ENCODE assay signal across 16 cellular contexts in the genomic region with DNA sequence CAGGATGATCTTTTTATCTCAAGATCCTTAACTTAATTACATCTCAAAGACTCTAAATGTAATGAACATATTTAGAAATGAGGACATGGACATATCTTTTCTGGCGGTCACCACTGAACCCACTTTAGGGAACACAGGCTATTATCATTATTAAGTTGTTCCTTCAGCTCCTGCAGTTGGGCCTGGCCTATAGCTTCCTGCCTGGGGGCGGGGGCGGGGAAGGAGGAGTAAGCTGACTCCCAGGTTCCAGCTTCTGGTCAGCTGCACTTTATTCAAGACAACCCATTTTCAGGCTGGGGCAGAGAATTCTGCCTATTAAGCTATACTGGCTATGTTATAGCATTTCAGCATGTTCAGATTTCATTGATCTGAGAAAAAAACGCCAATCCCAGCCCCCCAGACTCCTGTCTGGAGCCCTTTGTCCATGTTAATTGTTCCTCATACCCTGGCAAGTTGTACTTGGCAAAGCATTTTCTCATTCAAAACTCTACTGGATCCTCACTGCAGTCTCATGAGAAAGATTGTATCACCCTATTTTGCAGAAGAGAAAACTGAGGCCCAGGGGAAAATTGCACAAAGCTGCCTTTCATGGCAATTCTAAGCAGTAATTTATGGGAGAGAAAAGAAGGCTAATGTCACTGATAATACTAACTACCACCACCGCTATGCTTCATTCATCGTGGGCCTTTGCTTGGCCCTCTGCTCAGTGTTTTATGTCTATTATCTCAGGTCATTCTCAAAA. TPM values are rescaled to one million over a fixed set of nuclear protein-coding genes. Genes with fewer than 3 reads are reported as not detected.
"Had no signal": no experiment of that assay in that cellular context is flagged by ENCODE, and none has a peak within 500 bp of the region (broad histone marks: within the 10 kb centered on the region; RNA-seq: fewer than 3 reads in every experiment).

No MANE protein-coding gene starts in this region.

- H3K27ac ChIP-seq: upper lobe of right lung, vagina had no signal

- H3K9me3 ChIP-seq: right atrium auricular region, stomach, tibial nerve, upper lobe of right lung, vagina had no signal

- ATAC-seq: left colon, natural killer cell, upper lobe of right lung had no signal

- H3K36me3 Mint-ChIP-seq: natural killer cell had no signal

- H3K27ac Mint-ChIP-seq: natural killer cell had no signal

- DNase-seq: cerebellar nuclear complex; dermis blood vessel endothelial cell; hippocampal formation; left colon; natural killer cell; small intestine; stimulated activated CD4-positive, alpha-beta T cell treated with anti-CD3 and anti-CD28 coated beads, Interleukin-12 subunit alpha, Interleukin-12 subunit beta, amount 100 ng/mL, for 4 hours; stimulated activated naive CD4-positive, alpha-beta T cell; stomach; upper lobe of right lung had no signal

- H3K4me3 ChIP-seq: right atrium auricular region, stomach, tibial nerve, upper lobe of right lung, vagina had no signal

- H3K9me3 Mint-ChIP-seq: natural killer cell, neural crest cell had no signal

- H3K4me3 Mint-ChIP-seq: natural killer cell, neural crest cell had no signal

- H3K27me3 ChIP-seq: right atrium auricular region, stomach, tibial nerve, upper lobe of right lung, vagina had no signal

- H3K36me3 ChIP-seq: right atrium auricular region, stomach, tibial nerve, upper lobe of right lung, vagina had no signal

- H3K4me1 Mint-ChIP-seq: natural killer cell had no signal

RNA-seq across cellular contexts. Expression of a gene that starts 25.1 kb away (rescaled TPM):
- total RNA-seq: lung microvascular endothelial cell, pulmonary artery endothelial cell had no signal
